ENCODE assay signal across 33 cellular contexts in the genomic region with DNA sequence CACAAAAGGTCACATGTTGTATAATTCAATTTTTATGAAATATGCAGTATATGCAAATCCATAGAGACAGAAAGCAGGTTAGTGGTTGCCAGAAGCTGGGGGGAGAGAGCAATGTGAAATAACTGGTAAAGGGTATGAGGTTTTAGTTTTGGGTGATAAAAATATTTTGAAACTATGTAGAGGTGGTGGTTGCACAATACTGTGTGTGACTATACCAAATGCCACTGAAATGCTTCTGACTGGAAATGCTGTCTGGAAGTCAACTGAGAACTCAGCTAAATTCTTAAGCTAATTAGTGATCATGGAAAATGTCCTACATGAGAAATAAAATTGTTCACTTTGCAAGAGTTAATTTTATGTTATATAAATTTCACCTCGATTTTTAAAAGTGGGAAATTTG.
DNase-seq lines count a peak whose midpoint lies in the region; ATAC-seq and TF ChIP-seq lines count a peak whose summit lies in the region.
"Had no signal": no experiment of that assay in that cellular context is flagged by ENCODE, and none has a peak within 500 bp of the region (broad histone marks: within the 10 kb centered on the region; RNA-seq: fewer than 3 reads in every experiment).

No MANE protein-coding gene starts in this region.

- no peak for DNase-seq in activated T-cell treated with anti-CD3 and anti-CD28 coated beads, Interleukin-2, amount 50 U/mL, for 72 hours
- no peak for DNase-seq in activated T-cell treated with anti-CD3 and anti-CD28 coated beads for 4 hours
- peak; percentile 18 for DNase-seq in NCI-H526 treated with DMSO at 0.1 percent for 48 hours (lab: John Stamatoyannopoulos, UW)
- peak; percentile 29 for DNase-seq in dedifferentiated amniotic fluid mesenchymal stem cell (ENCODE audit: extremely low spot score)
- peak; percentile 38 for DNase-seq in osteoblast (ENCODE audit: insufficient read length, low spot score, missing footprints)
- DNase-seq in T-helper 9 cell, result no peak
- DNase-seq in effector CD4-positive, alpha-beta T cell, result no peak
- no peak for DNase-seq in ascending aorta (ENCODE audit: low spot score in 2 of 2)
- DNase-seq: activated CD4-positive, alpha-beta memory T cell treated with anti-CD3 and anti-CD28 coated beads, Interleukin-2, amount 10 ng/mL, durations not matched to agents 7 days and 5 days; activated effector memory CD4-positive, alpha-beta T cell treated with Interleukin-2 at 50 U/mL for 16 hours; activated naive CD8-positive, alpha-beta T cell treated with anti-CD3 and anti-CD28 coated beads, Interleukin-2, amount 10 ng/mL, durations not matched to agents 7 days and 5 days; CD8-positive, alpha-beta memory T cell; dorsolateral prefrontal cortex; foreskin keratinocyte; H7; heart left ventricle; kidney glomerular epithelial cell; lower lobe of right lung; MG63; NCI-H146; nephron progenitor cell; ovary; SHP77 treated with DMSO at 0.1 percent for 48 hours; small intestine; stimulated activated CD4-positive, alpha-beta T cell treated with anti-CD3 and anti-CD28 coated beads, Interleukin-1b, Interleukin-23, amount 100 ng/mL, for 48 hours; stimulated activated CD8-positive, alpha-beta memory T cell treated with anti-CD3 and anti-CD28 coated beads, Interleukin-4, amount 100 ng/mL, for 48 hours; stomach; T-helper 1 cell; tibial artery had no signal

- peak overlapping the region; percentile 68 for H3K27ac Mint-ChIP-seq in activated T-cell treated with anti-CD3 and anti-CD28 coated beads, Interleukin-2, amount 50 U/mL, for 72 hours
- H3K27ac Mint-ChIP-seq: activated CD4-positive, alpha-beta memory T cell treated with anti-CD3 and anti-CD28 coated beads, Interleukin-2, amount 10 ng/mL, durations not matched to agents 7 days and 5 days; activated naive CD8-positive, alpha-beta T cell treated with anti-CD3 and anti-CD28 coated beads, Interleukin-2, amount 10 ng/mL, durations not matched to agents 7 days and 5 days; CD8-positive, alpha-beta memory T cell; nephron progenitor cell had no signal

- H3K9me3 Mint-ChIP-seq in activated T-cell treated with anti-CD3 and anti-CD28 coated beads, Interleukin-2, amount 50 U/mL, for 72 hours, result peaks cover 2% of the 10 kb centered on the region in 2 donors
- H3K9me3 Mint-ChIP-seq: activated CD4-positive, alpha-beta memory T cell treated with anti-CD3 and anti-CD28 coated beads, Interleukin-2, amount 10 ng/mL, durations not matched to agents 7 days and 5 days had no signal

- peak overlapping the region; percentile 23 for H3K4me3 ChIP-seq in osteoblast (ENCODE audit: insufficient read depth, low read length)
- H3K4me3 ChIP-seq in ascending aorta, result no peak overlapping the region
- H3K4me3 ChIP-seq: dorsolateral prefrontal cortex, heart left ventricle, K562, lower lobe of right lung, MG63, ovary, stomach, tibial artery had no signal

- H3K27me3 ChIP-seq in osteoblast (ENCODE audit: insufficient read depth, low read length), result no peaks in the 10 kb centered on the region
- H3K27me3 ChIP-seq in ascending aorta, result no peaks in the 10 kb centered on the region
- H3K27me3 ChIP-seq: BE2C, foreskin keratinocyte, MG63, ovary, stomach, tibial artery had no signal

- H3K4me1 ChIP-seq in osteoblast (ENCODE audit: insufficient read depth, low read length) (peaks cover 31% of the 10 kb centered on the region), ascending aorta (no peaks in the 10 kb centered on the region)
- H3K4me1 ChIP-seq: foreskin keratinocyte, lower lobe of right lung, tibial artery had no signal

- no peaks in the 10 kb centered on the region for H3K4me1 Mint-ChIP-seq in activated T-cell treated with anti-CD3 and anti-CD28 coated beads, Interleukin-2, amount 50 U/mL, for 72 hours (ENCODE audit: low read depth)
- H3K4me1 Mint-ChIP-seq: activated CD4-positive, alpha-beta memory T cell treated with anti-CD3 and anti-CD28 coated beads, Interleukin-2, amount 10 ng/mL, durations not matched to agents 7 days and 5 days; activated naive CD8-positive, alpha-beta T cell treated with anti-CD3 and anti-CD28 coated beads, Interleukin-2, amount 10 ng/mL, durations not matched to agents 7 days and 5 days; CD8-positive, alpha-beta memory T cell; nephron progenitor cell had no signal

- no peak overlapping the region for H3K4me3 Mint-ChIP-seq in activated T-cell treated with anti-CD3 and anti-CD28 coated beads, Interleukin-2, amount 50 U/mL, for 72 hours
- H3K4me3 Mint-ChIP-seq: activated CD4-positive, alpha-beta memory T cell treated with anti-CD3 and anti-CD28 coated beads, Interleukin-2, amount 10 ng/mL, durations not matched to agents 7 days and 5 days; activated naive CD8-positive, alpha-beta T cell treated with anti-CD3 and anti-CD28 coated beads, Interleukin-2, amount 10 ng/mL, durations not matched to agents 7 days and 5 days; CD8-positive, alpha-beta memory T cell; nephron progenitor cell had no signal

- intact Hi-C loops in ascending aorta (cut with DNase I), result no loop called here

- no peak for ATAC-seq in activated T-cell treated with anti-CD3 and anti-CD28 coated beads, Interleukin-2, amount 50 U/mL, for 72 hours (replicated peaks in 1 of 2)
- ATAC-seq: activated CD4-positive, CD25-positive, alpha-beta regulatory T cell treated with anti-CD3 and anti-CD28 coated beads, Interleukin-2, amount 50 U/mL, for 24 hours; foreskin keratinocyte; heart left ventricle; K562; lower lobe of right lung; Panc1 had no signal

- H3K36me3 ChIP-seq in osteoblast (ENCODE audit: insufficient read depth, low read length), result no peaks in the 10 kb centered on the region
- no peaks in the 10 kb centered on the region for H3K36me3 ChIP-seq in ascending aorta
- H3K36me3 ChIP-seq: BE2C, heart left ventricle, lower lobe of right lung, MG63, ovary, stomach, tibial artery had no signal

- no peaks in the 10 kb centered on the region for H4K20me1 ChIP-seq in osteoblast (ENCODE audit: insufficient read depth, low read length)

- no peak overlapping the region for H2AFZ ChIP-seq in osteoblast (ENCODE audit: low read length)

- H3K27ac ChIP-seq in osteoblast (ENCODE audit: low read depth, low read length), result peak overlapping the region; percentile 8
- H3K27ac ChIP-seq in ascending aorta, result no peak overlapping the region
- H3K27ac ChIP-seq: dorsolateral prefrontal cortex, foreskin keratinocyte, heart left ventricle, lower lobe of right lung, ovary, stomach, tibial artery had no signal

- TF ChIP-seq CTCF in osteoblast (IDR thresholded peaks at IDR 0.05; ENCODE audit: extremely low read depth, low read depth, low read length), result no peak
- TF ChIP-seq CTCF in ascending aorta (IDR thresholded peaks at IDR 0.05), result no peak

- no peaks in the 10 kb centered on the region for H3K36me3 Mint-ChIP-seq in activated T-cell treated with anti-CD3 and anti-CD28 coated beads, Interleukin-2, amount 50 U/mL, for 72 hours (ENCODE audit: insufficient read depth in 2 of 2)
- H3K36me3 Mint-ChIP-seq: activated naive CD8-positive, alpha-beta T cell treated with anti-CD3 and anti-CD28 coated beads, Interleukin-2, amount 10 ng/mL, durations not matched to agents 7 days and 5 days; CD8-positive, alpha-beta memory T cell had no signal

- H3K79me2 ChIP-seq in osteoblast (ENCODE audit: insufficient read depth, low read length), result no peaks in the 10 kb centered on the region

- peak overlapping the region; percentile 52 for H3K4me2 ChIP-seq in osteoblast (ENCODE audit: insufficient read depth, low read length)

- H3K9me3 ChIP-seq in osteoblast (ENCODE audit: low read depth, low read length) (no peaks in the 10 kb centered on the region), ascending aorta (no peaks in the 10 kb centered on the region)
- H3K9me3 ChIP-seq: BE2C, heart left ventricle, lower lobe of right lung, MG63, ovary, stomach, tibial artery had no signal

- no peaks in the 10 kb centered on the region for H3K27me3 Mint-ChIP-seq in activated T-cell treated with anti-CD3 and anti-CD28 coated beads, Interleukin-2, amount 50 U/mL, for 72 hours (ENCODE audit: low read depth)
- H3K27me3 Mint-ChIP-seq: activated CD4-positive, alpha-beta memory T cell treated with anti-CD3 and anti-CD28 coated beads, Interleukin-2, amount 10 ng/mL, durations not matched to agents 7 days and 5 days; activated naive CD8-positive, alpha-beta T cell treated with anti-CD3 and anti-CD28 coated beads, Interleukin-2, amount 10 ng/mL, durations not matched to agents 7 days and 5 days had no signal

Comparison
In these comparisons a context has a peak if more than half of its experiments do, and no peak if none do; other contexts are left out.
1. DNase-seq: peak in NCI-H526 treated with DMSO at 0.1 percent for 48 hours (single experiment), dedifferentiated amniotic fluid mesenchymal stem cell (single experiment) and osteoblast (single experiment); none in activated T-cell treated with anti-CD3 and anti-CD28 coated beads, Interleukin-2, amount 50 U/mL, for 72 hours (0 of 2), activated T-cell treated with anti-CD3 and anti-CD28 coated beads for 4 hours (single experiment), T-helper 9 cell (single experiment), effector CD4-positive, alpha-beta T cell (single experiment) and ascending aorta (0 of 2).